Comparison of ENCODE assay signal across 8 cellular contexts in genomic region chr17:60524463-60525346, GRCh38. TPM values are rescaled to one million over a fixed set of nuclear protein-coding genes. Genes with fewer than 3 reads are reported as not detected.
DNase-seq lines count a peak whose midpoint lies in the region; ATAC-seq and TF ChIP-seq lines count a peak whose summit lies in the region.

No MANE protein-coding gene starts in this region.

- peaks cover 52% of the 10 kb centered on the region for H3K79me2 ChIP-seq in OCI-LY1 (ENCODE audit: insufficient read depth, low read length)

- no peaks in the 10 kb centered on the region for H3K36me3 Mint-ChIP-seq in naive B cell

- H3K4me1 Mint-ChIP-seq in naive B cell: peaks cover 29 to 62% (median 45%) of the 10 kb centered on the region in 3 donors

- H3K9ac ChIP-seq in OCI-LY1 (ENCODE audit: low read length): peak overlapping the region; percentile 99

- no peaks in the 10 kb centered on the region for H3K9me3 Mint-ChIP-seq in naive B cell

- peak overlapping the region; percentile 99 for H3K4me2 ChIP-seq in OCI-LY1 (ENCODE audit: low read length)

- H3K4me3 ChIP-seq in OCI-LY1 (ENCODE audit: low read depth, low read length, poor library complexity, severe bottlenecking): peak overlapping the region; percentile 99
- H3K4me3 ChIP-seq in ectodermal cell (ENCODE audit: insufficient read depth, low read depth, low read length): peak overlapping the region; percentile 94

- H3K27ac Mint-ChIP-seq in naive B cell: peak overlapping the region; percentile 98 to 99 (median 99)

- no peaks in the 10 kb centered on the region for H3F3A ChIP-seq in OCI-LY1 (ENCODE audit: insufficient read depth, low read length)

- no peak for ATAC-seq in naive B cell (ENCODE audit: low read depth in 2 of 2)
- no peak for ATAC-seq in HG03139 (IDR thresholded peaks at IDR 0.05; ENCODE audit: unreplicated experiment)

- peak; percentile 12 for DNase-seq in NCI-H2107 treated with DMSO at 0.1 percent for 48 hours (lab: John Stamatoyannopoulos, UW; ENCODE audit: unreplicated experiment)
- no peak for DNase-seq in NCI-H2107 (lab: John Stamatoyannopoulos, UW)
- no peak for DNase-seq in naive B cell
- DNase-seq in germinal center (ENCODE audit: low spot score): no peak
- no peak for DNase-seq in T1000 (lab: John Stamatoyannopoulos, UW)

- no peaks in the 10 kb centered on the region for H3K27me3 ChIP-seq in OCI-LY1 (ENCODE audit: insufficient read depth, low read length)
- no peaks in the 10 kb centered on the region for H3K27me3 ChIP-seq in ectodermal cell (ENCODE audit: control insufficient read depth, insufficient read depth, low read length, poor library complexity, severe bottlenecking)

- H4K20me1 ChIP-seq in OCI-LY1 (ENCODE audit: insufficient read depth, low read length): no peaks in the 10 kb centered on the region

- peak overlapping the region; percentile 95 to 100 (median 98) for H3K4me3 Mint-ChIP-seq in naive B cell

- 48 to 52% methylated on average over 8 to 9 of the region's 9 CpGs for WGBS in ectodermal cell, 2 experiments

- H3K36me3 ChIP-seq in OCI-LY1 (ENCODE audit: insufficient read depth, low read length) (peaks cover 16% of the 10 kb centered on the region), ectodermal cell (ENCODE audit: control insufficient read depth, insufficient read depth, low read length) (peaks cover 9% of the 10 kb centered on the region)

- H3K9me3 ChIP-seq in OCI-LY1 (ENCODE audit: low read length): no peaks in the 10 kb centered on the region
- no peaks in the 10 kb centered on the region for H3K9me3 ChIP-seq in ectodermal cell (ENCODE audit: control insufficient read depth, low read length)

- peak overlapping the region; percentile 58 for H3K27ac ChIP-seq in OCI-LY1 (ENCODE audit: low read depth, low read length, poor library complexity, severe bottlenecking)
- no peak overlapping the region for H3K27ac ChIP-seq in ectodermal cell (ENCODE audit: insufficient read depth, low read depth, low read length, poor library complexity, severe bottlenecking)

- no peak for TF ChIP-seq CTCF in OCI-LY1 (IDR thresholded peaks at IDR 0.05; ENCODE audit: low read length)

- no peaks in the 10 kb centered on the region for H3K9me2 ChIP-seq in OCI-LY1 (ENCODE audit: low read depth, low read length)

- H3K27me3 Mint-ChIP-seq in naive B cell: no peaks in the 10 kb centered on the region

- H2AFZ ChIP-seq in OCI-LY1 (ENCODE audit: low read length): no peak overlapping the region

- H3K4me1 ChIP-seq in OCI-LY1 (ENCODE audit: insufficient read depth, low read length, severe bottlenecking) (peaks cover 24% of the 10 kb centered on the region), ectodermal cell (ENCODE audit: control insufficient read depth, insufficient read depth, low read length) (no peaks in the 10 kb centered on the region)

RNA-seq across cellular contexts. Expression of gene APPBP2, which starts 1.3 kb away (rescaled TPM):
- polyA plus RNA-seq in ectodermal cell (2013, experiment 1 of 4): 30.0 TPM
- 29.8 TPM for polyA plus RNA-seq in ectodermal cell (2013, experiment 2 of 4)
- 23.8 TPM for polyA plus RNA-seq in ectodermal cell (2013, experiment 3 of 4)
- 31.1 TPM for polyA plus RNA-seq in ectodermal cell (2013, experiment 4 of 4)
- 10 to 100 TPM; 17.1 to 31.5 (median 27.3) TPM for polyA plus RNA-seq in naive B cell (ENCODE audit: low read depth in 6 of 6)
